Comparison of ENCODE assay signal across 8 cellular contexts in genomic region chr11:62709262-62710000, GRCh38. TPM values are rescaled to one million over a fixed set of nuclear protein-coding genes. Genes with fewer than 3 reads are reported as not detected.
DNase-seq lines count a peak whose midpoint lies in the region; ATAC-seq, FAIRE-seq and TF ChIP-seq lines count a peak whose summit lies in the region.

No MANE protein-coding gene starts in this region.

- H3K36me3 Mint-ChIP-seq in dendritic cell treated with granulocyte-macrophage colony-stimulating factor and Interleukin-4, amounts not matched to agents 40 ng/mL and 50 ng/mL, for 4 days (ENCODE audit: low read depth), result peaks cover 81% of the 10 kb centered on the region

- peak overlapping the region; percentile 91 for H3K27ac Mint-ChIP-seq in dendritic cell treated with granulocyte-macrophage colony-stimulating factor and Interleukin-4, amounts not matched to agents 40 ng/mL and 50 ng/mL, for 4 days

- FAIRE-seq in A204.1 (lab: Jason Lieb, UNC), result peak; percentile 91

- peak; percentile 70 for ATAC-seq in GM18867 (IDR thresholded peaks at IDR 0.05; ENCODE audit: unreplicated experiment)
- peak; percentile 56 for ATAC-seq in HG03103 (IDR thresholded peaks at IDR 0.05; ENCODE audit: low read depth, unreplicated experiment)
- ATAC-seq in left lung, result peak; percentile 82

- H3K4me3 ChIP-seq in left lung, result peak overlapping the region; percentile 51 to 59

- peaks cover 29 to 68% of the 10 kb centered on the region in 2 donors for H3K4me1 ChIP-seq in left lung

- TF ChIP-seq CTCF in left lung (IDR thresholded peaks at IDR 0.05), result no peak

- H3K27ac ChIP-seq in left lung, result peak overlapping the region; percentile 96 to 97

- H3K27me3 Mint-ChIP-seq in dendritic cell treated with granulocyte-macrophage colony-stimulating factor and Interleukin-4, amounts not matched to agents 40 ng/mL and 50 ng/mL, for 4 days, result no peaks in the 10 kb centered on the region

- peak overlapping the region; percentile 91 for H3K4me3 Mint-ChIP-seq in dendritic cell treated with granulocyte-macrophage colony-stimulating factor and Interleukin-4, amounts not matched to agents 40 ng/mL and 50 ng/mL, for 4 days

- no peaks in the 10 kb centered on the region for H3K9me3 Mint-ChIP-seq in dendritic cell treated with granulocyte-macrophage colony-stimulating factor and Interleukin-4, amounts not matched to agents 40 ng/mL and 50 ng/mL, for 4 days

- intact Hi-C loops in dendritic cell treated with granulocyte-macrophage colony-stimulating factor and Interleukin-4, amounts not matched to agents 40 ng/mL and 50 ng/mL, for 4 days (cut with micrococcal nuclease), result loop anchor here (1.0 to 5.0 kb wide), 2 partner anchors 18 to 117 kb away; partner anchors contain the start of genes HNRNPUL2 and TUT1
- intact Hi-C loops in left lung (cut with DNase I), result no loop called here

- DNase-seq in NCI-H460 (ENCODE audit: extremely low read depth, low read depth), result peak; percentile 95
- peak; percentile 96 for DNase-seq in activated CD4-positive, alpha-beta T cell treated with anti-CD3 and anti-CD28 coated beads, Interleukin-2, amount 50 U/mL, for 1 hour
- DNase-seq in left lung, result peak; percentile 96 to 98
- DNase-seq in stimulated activated CD4-positive, alpha-beta T cell treated with anti-CD3 and anti-CD28 coated beads, Interleukin-2, amount 100 ng/mL, for 24 hours, result peak; percentile 94 to 95

- peaks cover 60% of the 10 kb centered on the region for H3K4me1 Mint-ChIP-seq in dendritic cell treated with granulocyte-macrophage colony-stimulating factor and Interleukin-4, amounts not matched to agents 40 ng/mL and 50 ng/mL, for 4 days (ENCODE audit: low read depth)

- no peaks in the 10 kb centered on the region for H3K9me3 ChIP-seq in left lung

- H3K27me3 ChIP-seq in left lung, result no peaks in the 10 kb centered on the region

- peaks cover 0 to 43% of the 10 kb centered on the region in 2 donors for H3K36me3 ChIP-seq in left lung

RNA-seq across cellular contexts. Expression of gene GNG3, which starts 2.0 kb away (rescaled TPM):
- 0.17 TPM in 1 of 2 replicates, not detected in the other for total RNA-seq in NCI-H460 (2014; rRNA removed; shearing (Covaris generic))
- not detected in 2 replicates for polyA plus RNA-seq in NCI-H460 (2014; cell fraction: nucleus; rRNA removed)
- total RNA-seq in left lung, result under 1 TPM in 1 of 2 donors, not detected in 1; 0.42 TPM

RNA-seq across cellular contexts. Expression of gene BSCL2, which starts 2.2 kb away (rescaled TPM):
- 57.4 and 59.2 TPM in 2 replicates for total RNA-seq in NCI-H460 (2014; rRNA removed; shearing (Covaris generic))
- 52.8 and 75.3 TPM in 2 replicates for polyA plus RNA-seq in NCI-H460 (2014; cell fraction: nucleus; rRNA removed)
- 100 to 1,000 TPM in 1 of 2 donors, 10 to 100 TPM in 1; 77.8 to 109 TPM for total RNA-seq in left lung

RNA-seq across cellular contexts. Expression of gene HNRNPUL2, which starts 17.8 kb away (rescaled TPM):
- total RNA-seq in NCI-H460 (2014; rRNA removed; shearing (Covaris generic)), result 4.4 and 7.5 TPM in 2 replicates
- 3.2 and 6.9 TPM in 2 replicates for polyA plus RNA-seq in NCI-H460 (2014; cell fraction: nucleus; rRNA removed)
- total RNA-seq in left lung, result 10 to 100 TPM; 31.8 to 43.2 TPM

RNA-seq across cellular contexts. Expression of gene TTC9C, which starts 18.9 kb away (rescaled TPM):
- total RNA-seq in NCI-H460 (2014; rRNA removed; shearing (Covaris generic)), result 25.8 and 28.8 TPM in 2 replicates
- 17.5 and 29.8 TPM in 2 replicates for polyA plus RNA-seq in NCI-H460 (2014; cell fraction: nucleus; rRNA removed)
- 10 to 100 TPM; 32.2 to 33.0 TPM for total RNA-seq in left lung

RNA-seq across cellular contexts. Expression of gene LRRN4CL, which starts 20.1 kb away (rescaled TPM):
- 0.02 TPM in 1 of 2 replicates, not detected in the other for total RNA-seq in NCI-H460 (2014; rRNA removed; shearing (Covaris generic))
- polyA plus RNA-seq in NCI-H460 (2014; cell fraction: nucleus; rRNA removed), result 0.07 TPM in 1 of 2 replicates, not detected in the other
- 1 to 10 TPM in 1 of 2 donors, under 1 TPM in 1; 0.32 to 2.0 TPM for total RNA-seq in left lung

Comparison
In these comparisons a context has a peak if more than half of its experiments do, and no peak if none do; other contexts are left out.
1. Peak in every context shown above with its lines: DNase-seq, ATAC-seq, H3K4me3 ChIP-seq and H3K27ac ChIP-seq.